1 cellular context compared by ENCODE assay signal in the genomic region with DNA sequence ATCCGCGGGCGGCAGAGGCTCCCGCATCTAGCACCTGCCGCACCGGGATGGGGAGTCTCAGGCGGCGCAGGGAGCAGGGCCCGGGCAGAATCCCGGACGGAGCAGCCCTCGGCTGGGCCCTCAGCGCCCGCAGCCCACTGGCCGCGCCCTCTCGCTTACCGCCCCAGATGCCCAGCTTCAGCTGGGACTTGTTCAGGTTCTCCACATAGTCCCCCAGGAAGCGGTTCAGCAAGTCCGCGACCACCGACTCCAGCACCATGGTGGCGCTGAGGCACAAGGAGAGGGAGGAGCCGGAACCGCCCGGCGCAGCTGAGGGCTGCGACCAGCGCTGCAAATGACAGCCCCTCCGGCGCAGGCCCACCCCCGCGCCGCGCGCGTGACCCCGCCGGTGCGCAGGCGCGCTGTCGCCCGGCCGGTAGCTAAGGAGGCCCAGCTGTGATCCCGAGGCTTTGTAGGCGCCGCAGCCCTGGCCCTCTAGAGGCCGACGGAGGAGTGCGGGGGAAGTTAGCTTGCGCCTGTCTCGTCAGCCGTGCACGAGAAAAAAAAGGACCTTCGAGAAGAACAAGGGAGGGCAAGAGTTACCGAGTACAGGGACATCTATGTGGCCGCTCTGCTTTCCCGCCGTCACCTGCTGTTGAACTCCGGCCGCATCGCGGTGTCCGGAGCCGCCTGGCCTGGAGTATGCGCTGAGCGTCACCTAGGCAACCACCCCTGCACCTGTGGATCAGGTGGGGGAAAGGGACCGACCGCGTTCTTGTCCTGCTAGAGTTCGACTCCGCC.
TF ChIP-seq lines count a peak whose summit lies in the region.

Gene VPS13C, minus strand, starts transcription at position 332 of the 780 bp plus-strand sequence. Its CDS starts 73 bp downstream, at position 259.

TF ChIP-seq in K562, 482 proteins besides CTCF, POLR2A, EP300 and RAD21 (continued from another document and continues in another):
- TF ChIP-seq PRDM10 (IDR thresholded peaks at IDR 0.05; ENCODE audit: partially characterized antibody) (no peak), DIDO1 (tag; IDR thresholded peaks at IDR 0.05; ENCODE audit: low read depth) (no peak), RCOR1 (IDR thresholded peaks at IDR 0.05; ENCODE audit: borderline replicate concordance in 1 of 2, low read depth in 2 of 2, low read length in 2 of 2) (peak in 1 of 2 experiments; percentile 51; a peak in 1 of 4 replicates), THRB (CRISPR knock-in tag; conservative IDR thresholded peaks at IDR 0.05) (no peak), XRCC4 (IDR thresholded peaks at IDR 0.05; ENCODE audit: extremely low read depth, insufficient read depth, insufficient read length) (no peak), SRSF9 (IDR thresholded peaks at IDR 0.05; ENCODE audit: borderline replicate concordance, low read depth, low read length) (no peak), ZNF830 (CRISPR knock-in tag; IDR thresholded peaks at IDR 0.05) (no peak), PHF21A (IDR thresholded peaks at IDR 0.05; ENCODE audit: borderline replicate concordance, low read depth) (no peak), SRSF1 (IDR thresholded peaks at IDR 0.05; ENCODE audit: low read depth, low read length) (no peak), SUPT5H (IDR thresholded peaks at IDR 0.05) (peak; percentile 79), KDM5B (IDR thresholded peaks at IDR 0.05; ENCODE audit: insufficient replicate concordance, low read depth, low read length) (peak; percentile 76), PPARD (CRISPR knock-in tag; IDR thresholded peaks at IDR 0.05) (no peak), SIRT6 (IDR thresholded peaks at IDR 0.05; ENCODE audit: low read depth, low read length) (no peak), RAD51 (IDR thresholded peaks at IDR 0.05; ENCODE audit: borderline replicate concordance, low read depth) (no peak), TRIM24 (IDR thresholded peaks at IDR 0.05) (no peak), CREM (IDR thresholded peaks at IDR 0.05; ENCODE audit: low read depth) (peak; percentile 69), SRSF3 (IDR thresholded peaks at IDR 0.05; ENCODE audit: insufficient read depth, low read length) (no peak), SMAD2 (IDR thresholded peaks at IDR 0.05; ENCODE audit: low read depth, low read length) (no peak), SMARCA4 (IDR thresholded peaks at IDR 0.05) (0 out of 2 replicates have a peak, but pooled peaks have one; percentile 22), ZNF23 (CRISPR knock-in tag; IDR thresholded peaks at IDR 0.05) (no peak), L3MBTL2 (IDR thresholded peaks at IDR 0.05) (peak; percentile 92), CBX3 (IDR thresholded peaks at IDR 0.05; ENCODE audit: borderline replicate concordance in 1 of 2, low read length in 2 of 2) (peak in 1 of 2 experiments; percentile 68; a peak in 1 of 3 replicates), PHB2 (IDR thresholded peaks at IDR 0.05; ENCODE audit: low read depth) (no peak), TCF15 (CRISPR knock-in tag; IDR thresholded peaks at IDR 0.05) (no peak), NONO (IDR thresholded peaks at IDR 0.05; ENCODE audit: low read depth in 2 of 2, low read length in 1 of 2) (no peak; a peak in 1 of 4 replicates), KHSRP (IDR thresholded peaks at IDR 0.05) (no peak), CHD4 (IDR thresholded peaks at IDR 0.05; ENCODE audit: insufficient read depth, insufficient replicate concordance, low read depth, low read length, poor library complexity, severe bottlenecking) (no peak), EWSR1 (IDR thresholded peaks at IDR 0.05; ENCODE audit: borderline replicate concordance, low read depth, partially characterized antibody) (no peak), MIER1 (IDR thresholded peaks at IDR 0.05; ENCODE audit: low read depth) (no peak), ADNP (tag; IDR thresholded peaks at IDR 0.05) (no peak), ZNF124 (CRISPR knock-in tag; IDR thresholded peaks at IDR 0.05) (no peak), RHOXF2B (CRISPR knock-in tag; conservative IDR thresholded peaks at IDR 0.05) (no peak), ZNF77 (CRISPR knock-in tag; IDR thresholded peaks at IDR 0.05) (no peak), PURB (CRISPR knock-in tag; IDR thresholded peaks at IDR 0.05; ENCODE audit: low read depth) (no peak), NEUROD1 (IDR thresholded peaks at IDR 0.05; ENCODE audit: borderline replicate concordance, low read depth, low read length, partially characterized antibody) (no peak), ZNF707 (CRISPR knock-in tag; conservative IDR thresholded peaks at IDR 0.05) (no peak), GATAD2B (IDR thresholded peaks at IDR 0.05; ENCODE audit: borderline replicate concordance) (peak; percentile 75; the same call in 1 of the 2 replicates), NFATC3 (IDR thresholded peaks at IDR 0.05) (no peak), PTTG1 (tag; IDR thresholded peaks at IDR 0.05; ENCODE audit: low read depth) (no peak), NCOA4 (IDR thresholded peaks at IDR 0.05; ENCODE audit: partially characterized antibody) (no peak), HDAC2 (IDR thresholded peaks at IDR 0.05) (no peak), TCF3 (CRISPR knock-in tag; IDR thresholded peaks at IDR 0.05) (no peak), SETDB1 (IDR thresholded peaks at IDR 0.05; ENCODE audit: low read length) (no peak), DPF2 (IDR thresholded peaks at IDR 0.05) (no peak)
- TF ChIP-seq, protein P1, sequence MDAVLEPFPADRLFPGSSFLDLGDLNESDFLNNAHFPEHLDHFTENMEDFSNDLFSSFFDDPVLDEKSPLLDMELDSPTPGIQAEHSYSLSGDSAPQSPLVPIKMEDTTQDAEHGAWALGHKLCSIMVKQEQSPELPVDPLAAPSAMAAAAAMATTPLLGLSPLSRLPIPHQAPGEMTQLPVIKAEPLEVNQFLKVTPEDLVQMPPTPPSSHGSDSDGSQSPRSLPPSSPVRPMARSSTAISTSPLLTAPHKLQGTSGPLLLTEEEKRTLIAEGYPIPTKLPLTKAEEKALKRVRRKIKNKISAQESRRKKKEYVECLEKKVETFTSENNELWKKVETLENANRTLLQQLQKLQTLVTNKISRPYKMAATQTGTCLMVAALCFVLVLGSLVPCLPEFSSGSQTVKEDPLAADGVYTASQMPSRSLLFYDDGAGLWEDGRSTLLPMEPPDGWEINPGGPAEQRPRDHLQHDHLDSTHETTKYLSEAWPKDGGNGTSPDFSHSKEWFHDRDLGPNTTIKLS (IDR thresholded peaks at IDR 0.05; ENCODE audit: borderline replicate concordance, low read depth) = peak; percentile 38; the same call in 1 of the 2 replicates
- TF ChIP-seq, protein P2, sequence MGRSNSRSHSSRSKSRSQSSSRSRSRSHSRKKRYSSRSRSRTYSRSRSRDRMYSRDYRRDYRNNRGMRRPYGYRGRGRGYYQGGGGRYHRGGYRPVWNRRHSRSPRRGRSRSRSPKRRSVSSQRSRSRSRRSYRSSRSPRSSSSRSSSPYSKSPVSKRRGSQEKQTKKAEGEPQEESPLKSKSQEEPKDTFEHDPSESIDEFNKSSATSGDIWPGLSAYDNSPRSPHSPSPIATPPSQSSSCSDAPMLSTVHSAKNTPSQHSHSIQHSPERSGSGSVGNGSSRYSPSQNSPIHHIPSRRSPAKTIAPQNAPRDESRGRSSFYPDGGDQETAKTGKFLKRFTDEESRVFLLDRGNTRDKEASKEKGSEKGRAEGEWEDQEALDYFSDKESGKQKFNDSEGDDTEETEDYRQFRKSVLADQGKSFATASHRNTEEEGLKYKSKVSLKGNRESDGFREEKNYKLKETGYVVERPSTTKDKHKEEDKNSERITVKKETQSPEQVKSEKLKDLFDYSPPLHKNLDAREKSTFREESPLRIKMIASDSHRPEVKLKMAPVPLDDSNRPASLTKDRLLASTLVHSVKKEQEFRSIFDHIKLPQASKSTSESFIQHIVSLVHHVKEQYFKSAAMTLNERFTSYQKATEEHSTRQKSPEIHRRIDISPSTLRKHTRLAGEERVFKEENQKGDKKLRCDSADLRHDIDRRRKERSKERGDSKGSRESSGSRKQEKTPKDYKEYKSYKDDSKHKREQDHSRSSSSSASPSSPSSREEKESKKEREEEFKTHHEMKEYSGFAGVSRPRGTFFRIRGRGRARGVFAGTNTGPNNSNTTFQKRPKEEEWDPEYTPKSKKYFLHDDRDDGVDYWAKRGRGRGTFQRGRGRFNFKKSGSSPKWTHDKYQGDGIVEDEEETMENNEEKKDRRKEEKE (IDR thresholded peaks at IDR 0.05; ENCODE audit: borderline replicate concordance in 1 of 2, control insufficient read depth in 1 of 2, low read depth in 2 of 2, low read length in 1 of 2) = no peak
- TF ChIP-seq, protein P3, sequence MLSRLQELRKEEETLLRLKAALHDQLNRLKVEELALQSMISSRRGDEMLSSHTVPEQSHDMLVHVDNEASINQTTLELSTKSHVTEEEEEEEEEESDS (CRISPR knock-in tag; IDR thresholded peaks at IDR 0.05) = no peak
- TF ChIP-seq, protein P4, sequence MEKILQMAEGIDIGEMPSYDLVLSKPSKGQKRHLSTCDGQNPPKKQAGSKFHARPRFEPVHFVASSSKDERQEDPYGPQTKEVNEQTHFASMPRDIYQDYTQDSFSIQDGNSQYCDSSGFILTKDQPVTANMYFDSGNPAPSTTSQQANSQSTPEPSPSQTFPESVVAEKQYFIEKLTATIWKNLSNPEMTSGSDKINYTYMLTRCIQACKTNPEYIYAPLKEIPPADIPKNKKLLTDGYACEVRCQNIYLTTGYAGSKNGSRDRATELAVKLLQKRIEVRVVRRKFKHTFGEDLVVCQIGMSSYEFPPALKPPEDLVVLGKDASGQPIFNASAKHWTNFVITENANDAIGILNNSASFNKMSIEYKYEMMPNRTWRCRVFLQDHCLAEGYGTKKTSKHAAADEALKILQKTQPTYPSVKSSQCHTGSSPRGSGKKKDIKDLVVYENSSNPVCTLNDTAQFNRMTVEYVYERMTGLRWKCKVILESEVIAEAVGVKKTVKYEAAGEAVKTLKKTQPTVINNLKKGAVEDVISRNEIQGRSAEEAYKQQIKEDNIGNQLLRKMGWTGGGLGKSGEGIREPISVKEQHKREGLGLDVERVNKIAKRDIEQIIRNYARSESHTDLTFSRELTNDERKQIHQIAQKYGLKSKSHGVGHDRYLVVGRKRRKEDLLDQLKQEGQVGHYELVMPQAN (IDR thresholded peaks at IDR 0.05; ENCODE audit: borderline replicate concordance) = 0 out of 2 replicates have a peak, but pooled peaks have one; percentile 7
- TF ChIP-seq, protein P5, sequence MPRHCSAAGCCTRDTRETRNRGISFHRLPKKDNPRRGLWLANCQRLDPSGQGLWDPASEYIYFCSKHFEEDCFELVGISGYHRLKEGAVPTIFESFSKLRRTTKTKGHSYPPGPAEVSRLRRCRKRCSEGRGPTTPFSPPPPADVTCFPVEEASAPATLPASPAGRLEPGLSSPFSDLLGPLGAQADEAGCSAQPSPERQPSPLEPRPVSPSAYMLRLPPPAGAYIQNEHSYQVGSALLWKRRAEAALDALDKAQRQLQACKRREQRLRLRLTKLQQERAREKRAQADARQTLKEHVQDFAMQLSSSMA (CRISPR knock-in tag; IDR thresholded peaks at IDR 0.05) = no peak
- TF ChIP-seq, protein P6, sequence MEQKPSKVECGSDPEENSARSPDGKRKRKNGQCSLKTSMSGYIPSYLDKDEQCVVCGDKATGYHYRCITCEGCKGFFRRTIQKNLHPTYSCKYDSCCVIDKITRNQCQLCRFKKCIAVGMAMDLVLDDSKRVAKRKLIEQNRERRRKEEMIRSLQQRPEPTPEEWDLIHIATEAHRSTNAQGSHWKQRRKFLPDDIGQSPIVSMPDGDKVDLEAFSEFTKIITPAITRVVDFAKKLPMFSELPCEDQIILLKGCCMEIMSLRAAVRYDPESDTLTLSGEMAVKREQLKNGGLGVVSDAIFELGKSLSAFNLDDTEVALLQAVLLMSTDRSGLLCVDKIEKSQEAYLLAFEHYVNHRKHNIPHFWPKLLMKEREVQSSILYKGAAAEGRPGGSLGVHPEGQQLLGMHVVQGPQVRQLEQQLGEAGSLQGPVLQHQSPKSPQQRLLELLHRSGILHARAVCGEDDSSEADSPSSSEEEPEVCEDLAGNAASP (IDR thresholded peaks at IDR 0.05) = no peak
- TF ChIP-seq, protein P7, sequence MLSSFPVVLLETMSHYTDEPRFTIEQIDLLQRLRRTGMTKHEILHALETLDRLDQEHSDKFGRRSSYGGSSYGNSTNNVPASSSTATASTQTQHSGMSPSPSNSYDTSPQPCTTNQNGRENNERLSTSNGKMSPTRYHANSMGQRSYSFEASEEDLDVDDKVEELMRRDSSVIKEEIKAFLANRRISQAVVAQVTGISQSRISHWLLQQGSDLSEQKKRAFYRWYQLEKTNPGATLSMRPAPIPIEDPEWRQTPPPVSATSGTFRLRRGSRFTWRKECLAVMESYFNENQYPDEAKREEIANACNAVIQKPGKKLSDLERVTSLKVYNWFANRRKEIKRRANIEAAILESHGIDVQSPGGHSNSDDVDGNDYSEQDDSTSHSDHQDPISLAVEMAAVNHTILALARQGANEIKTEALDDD (IDR thresholded peaks at IDR 0.05) = no peak
